ENCODE assay signal across 8 cellular contexts in genomic region chr13:48491423-48492122, GRCh38. TPM values are rescaled to one million over a fixed set of nuclear protein-coding genes. Genes with fewer than 3 reads are reported as not detected.
DNase-seq lines count a peak whose midpoint lies in the region; TF ChIP-seq lines count a peak whose summit lies in the region.

No MANE protein-coding gene starts in this region.

- in situ Hi-C loops in GM18951 (cut with MboI; ENCODE audit: low sequenced_read_pairs, unreplicated experiment): loop anchor here (10.0 kb wide), 1 partner anchor 83 kb away; no protein-coding TSS in a partner anchor

- TF ChIP-seq POLR2A in GM18951 (IDR thresholded peaks at IDR 0.05; ENCODE audit: extremely low read depth, insufficient read depth, insufficient read length) (peak; percentile 43), adrenal gland (IDR thresholded peaks at IDR 0.05) (no peak)

- intact Hi-C loops in adrenal gland (cut with DNase I): no loop called here

- H3K4me1 ChIP-seq in adrenal gland (replicated peaks in 1 of 2): peaks cover 0 to 14% of the 10 kb centered on the region in 2 donors

- no peaks in the 10 kb centered on the region for H3K27me3 ChIP-seq in adrenal gland

- no peak for TF ChIP-seq CTCF in AG09309 (IDR thresholded peaks at IDR 0.05; ENCODE audit: control insufficient read depth, insufficient read depth, low read depth, low read length, missing control alignments)
- no peak for TF ChIP-seq CTCF in adrenal gland (IDR thresholded peaks at IDR 0.05)

- no peaks in the 10 kb centered on the region for H3K36me3 ChIP-seq in adrenal gland (replicated peaks in 1 of 2)

- DNase-seq in AG09309 (ENCODE audit: low read depth) (no peak), adrenal gland (no peak), medulla oblongata (ENCODE audit: extremely low spot score) (peak; percentile 63), DMS53 treated with DMSO at 0.1 percent for 48 hours (lab: John Stamatoyannopoulos, UW; ENCODE audit: unreplicated experiment) (no peak), HCEC 1CT (no peak), DMS153 (lab: John Stamatoyannopoulos, UW) (no peak), retina (no peak)

- H3K9me3 ChIP-seq in adrenal gland (replicated peaks in 1 of 3): no peaks in the 10 kb centered on the region

- H3K4me3 ChIP-seq in AG09309 (ENCODE audit: control insufficient read depth, low read depth, low read length): peak overlapping the region; percentile 18; the same call in 1 of the 2 replicates
- H3K4me3 ChIP-seq in adrenal gland: no peak overlapping the region

- H3K27ac ChIP-seq in adrenal gland: peak overlapping the region in 4 of 5 donors; percentile 16 to 80 (median 41)

RNA-seq across cellular contexts. Expression of gene RCBTB2, which starts 41.3 kb away (rescaled TPM):
- total RNA-seq in adrenal gland: 10 to 100 TPM in 6 of 8 donors, 1 to 10 TPM in 2; 9.8 to 29.0 (median 15.2) TPM
- 10 to 100 TPM; 14.0 to 36.4 (median 20.0) TPM for polyA plus RNA-seq in adrenal gland
